ENCODE assay signal across 26 cellular contexts in genomic region chr17:60527701-60528100, GRCh38. TPM values are rescaled to one million over a fixed set of nuclear protein-coding genes. Genes with fewer than 3 reads are reported as not detected.
A peak's percentile ranks its signal among the peaks of the same experiment; 100 is the strongest.
DNase-seq lines count a peak whose midpoint lies in the region; ATAC-seq, FAIRE-seq and TF ChIP-seq lines count a peak whose summit lies in the region.
"Had no signal": no experiment of that assay in that cellular context is flagged by ENCODE, and none has a peak within 500 bp of the region (broad histone marks: within the 10 kb centered on the region; RNA-seq: fewer than 3 reads in every experiment).

No MANE protein-coding gene starts in this region.

- DNase-seq in T-helper 2 cell treated with Interferon-gamma antibody and Interleukin-4, amounts not matched to agents 5 μg/mL and 100 μg/mL, for 36 hours (ENCODE audit: low spot score): no peak
- no peak for DNase-seq in T-helper 2 cell
- DNase-seq in A549 (ENCODE audit: low read depth in 1 of 2, low spot score in 1 of 2): no peak
- no peak for DNase-seq in activated T-helper 1 cell treated with anti-CD3 and anti-CD28 coated beads, Interleukin-12 subunit alpha, Interleukin-12 subunit beta, Interleukin-2, Interleukin-4 antibody, amounts not matched to agents 30 ng/mL and 10 ng/mL and 1 ng/mL, durations not matched to agents 14 hours and 24 hours and 36 hours (ENCODE audit: low spot score)
- no peak for DNase-seq in naive B cell
- no peak for DNase-seq in dedifferentiated amniotic fluid mesenchymal stem cell (ENCODE audit: extremely low spot score)
- no peak for DNase-seq in NK-92 treated with Interleukin-12 subunit alpha and Interleukin-12 subunit beta, amount 100 ng/mL, for 24 hours (lab: John Stamatoyannopoulos, UW)
- DNase-seq in stimulated activated CD4-positive, alpha-beta T cell treated with anti-CD3 and anti-CD28 coated beads, Interleukin-4, amount 100 ng/mL, for 4 hours: no peak
- DNase-seq: 8988T; activated B cell treated with CpG ODN at 0.5 μM for 24 hours; activated effector memory CD4-positive, alpha-beta T cell treated with Interleukin-2 at 50 U/mL for 16 hours; AML-193; COR-L47; DND-41; effector memory CD4-positive, alpha-beta T cell; foreskin keratinocyte; GM23248; MM.1S; NCI-H1417; NCI-H2081 treated with DMSO at 0.1 percent for 48 hours; NCI-H82; SK-N-SH; stomach; T-helper 9 cell; tibial artery had no signal

- H3K4me3 ChIP-seq in A549: no peak overlapping the region
- H3K4me3 ChIP-seq: stomach, tibial artery had no signal

- H3K27ac ChIP-seq in A549: no peak overlapping the region
- H3K27ac ChIP-seq: stomach, tibial artery had no signal

- no peak for TF ChIP-seq RAD21 in A549 (conservative IDR thresholded peaks at IDR 0.05 in 1 of 2, IDR thresholded peaks at IDR 0.05 in 1 of 2)

- no peak overlapping the region for H3K27ac Mint-ChIP-seq in T-helper 2 cell treated with Interferon-gamma antibody and Interleukin-4, amounts not matched to agents 5 μg/mL and 100 μg/mL, for 36 hours
- H3K27ac Mint-ChIP-seq in activated T-helper 1 cell treated with anti-CD3 and anti-CD28 coated beads, Interleukin-12 subunit alpha, Interleukin-12 subunit beta, Interleukin-2, Interleukin-4 antibody, amounts not matched to agents 30 ng/mL and 10 ng/mL and 1 ng/mL, durations not matched to agents 14 hours and 24 hours and 36 hours: no peak overlapping the region
- peak overlapping the region in 1 of 6 donors; percentile 29 for H3K27ac Mint-ChIP-seq in naive B cell

- 94% methylated on average over 2 of the region's 2 CpGs for WGBS in A549 (ENCODE audit: missing lambda C conversion rate)

- TF ChIP-seq EP300 in A549 (IDR thresholded peaks at IDR 0.05): no peak

- peaks cover 17% of the 10 kb centered on the region; the same call in 2 of the 3 replicates for H3K4me1 ChIP-seq in A549

- no peak for TF ChIP-seq POLR2A in A549 (IDR thresholded peaks at IDR 0.05; ENCODE audit: low read length)

- H3K4me3 Mint-ChIP-seq in T-helper 2 cell treated with Interferon-gamma antibody and Interleukin-4, amounts not matched to agents 5 μg/mL and 100 μg/mL, for 36 hours: peak overlapping the region; percentile 31
- H3K4me3 Mint-ChIP-seq in activated T-helper 1 cell treated with anti-CD3 and anti-CD28 coated beads, Interleukin-12 subunit alpha, Interleukin-12 subunit beta, Interleukin-2, Interleukin-4 antibody, amounts not matched to agents 30 ng/mL and 10 ng/mL and 1 ng/mL, durations not matched to agents 14 hours and 24 hours and 36 hours: peak overlapping the region; percentile 98
- peak overlapping the region in 6 of 8 donors; percentile 39 to 98 (median 46) for H3K4me3 Mint-ChIP-seq in naive B cell

- H3K4me2 ChIP-seq in A549: no peak overlapping the region

- H3K9me3 ChIP-seq in A549: no peaks in the 10 kb centered on the region
- H3K9me3 ChIP-seq: SK-N-SH, stomach, tibial artery had no signal

- ATAC-seq in A549: no peak
- ATAC-seq in naive B cell (ENCODE audit: low read depth in 2 of 2): no peak
- ATAC-seq: foreskin keratinocyte, sciatic nerve had no signal

- H3K36me3 Mint-ChIP-seq in T-helper 2 cell treated with Interferon-gamma antibody and Interleukin-4, amounts not matched to agents 5 μg/mL and 100 μg/mL, for 36 hours (ENCODE audit: low read depth): peaks cover 4% of the 10 kb centered on the region
- H3K36me3 Mint-ChIP-seq in activated T-helper 1 cell treated with anti-CD3 and anti-CD28 coated beads, Interleukin-12 subunit alpha, Interleukin-12 subunit beta, Interleukin-2, Interleukin-4 antibody, amounts not matched to agents 30 ng/mL and 10 ng/mL and 1 ng/mL, durations not matched to agents 14 hours and 24 hours and 36 hours (ENCODE audit: low read depth): peaks cover 2% of the 10 kb centered on the region
- H3K36me3 Mint-ChIP-seq in naive B cell: no peaks in the 10 kb centered on the region

- no peaks in the 10 kb centered on the region for H3K27me3 Mint-ChIP-seq in T-helper 2 cell treated with Interferon-gamma antibody and Interleukin-4, amounts not matched to agents 5 μg/mL and 100 μg/mL, for 36 hours (ENCODE audit: low read depth)
- H3K27me3 Mint-ChIP-seq in activated T-helper 1 cell treated with anti-CD3 and anti-CD28 coated beads, Interleukin-12 subunit alpha, Interleukin-12 subunit beta, Interleukin-2, Interleukin-4 antibody, amounts not matched to agents 30 ng/mL and 10 ng/mL and 1 ng/mL, durations not matched to agents 14 hours and 24 hours and 36 hours (ENCODE audit: insufficient read depth): no peaks in the 10 kb centered on the region
- no peaks in the 10 kb centered on the region for H3K27me3 Mint-ChIP-seq in naive B cell
- H3K27me3 Mint-ChIP-seq: activated B cell treated with CpG ODN at 0.5 μM for 24 hours had no signal

- CTCF ChIA-PET in A549 (lab: Yijun Ruan, JAX): interaction anchor here (1.7 to 1.8 kb wide), 3 partner anchors 11 to 42 kb away, joined by 3 to 7 read pairs (median 5); no protein-coding TSS in a partner anchor

- POLR2A ChIA-PET in A549 (lab: Yijun Ruan, JAX): no interaction called here

- intact Hi-C loops in activated T-helper 1 cell treated with anti-CD3 and anti-CD28 coated beads, Interleukin-12 subunit alpha, Interleukin-12 subunit beta, Interleukin-2, Interleukin-4 antibody, amounts not matched to agents 30 ng/mL and 10 ng/mL and 1 ng/mL, durations not matched to agents 14 hours and 24 hours and 36 hours (cut with micrococcal nuclease): loop anchor here (2.0 to 10.0 kb wide), 2 partner anchors 41 to 963 kb away; partner anchors contain the start of gene DHX40

- TF ChIP-seq CTCF in A549 (IDR thresholded peaks at IDR 0.05): no peak

- FAIRE-seq in A549 (lab: Jason Lieb, UNC): no peak

- peaks cover 23% of the 10 kb centered on the region for H3K4me1 Mint-ChIP-seq in T-helper 2 cell treated with Interferon-gamma antibody and Interleukin-4, amounts not matched to agents 5 μg/mL and 100 μg/mL, for 36 hours (ENCODE audit: low read depth)
- peaks cover 32% of the 10 kb centered on the region for H3K4me1 Mint-ChIP-seq in activated T-helper 1 cell treated with anti-CD3 and anti-CD28 coated beads, Interleukin-12 subunit alpha, Interleukin-12 subunit beta, Interleukin-2, Interleukin-4 antibody, amounts not matched to agents 30 ng/mL and 10 ng/mL and 1 ng/mL, durations not matched to agents 14 hours and 24 hours and 36 hours (ENCODE audit: low read depth)
- H3K4me1 Mint-ChIP-seq in naive B cell: peaks cover 14 to 41% (median 35%) of the 10 kb centered on the region in 3 donors

- H3K9me3 Mint-ChIP-seq in T-helper 2 cell treated with Interferon-gamma antibody and Interleukin-4, amounts not matched to agents 5 μg/mL and 100 μg/mL, for 36 hours: no peaks in the 10 kb centered on the region
- no peaks in the 10 kb centered on the region for H3K9me3 Mint-ChIP-seq in activated T-helper 1 cell treated with anti-CD3 and anti-CD28 coated beads, Interleukin-12 subunit alpha, Interleukin-12 subunit beta, Interleukin-2, Interleukin-4 antibody, amounts not matched to agents 30 ng/mL and 10 ng/mL and 1 ng/mL, durations not matched to agents 14 hours and 24 hours and 36 hours
- H3K9me3 Mint-ChIP-seq in naive B cell: no peaks in the 10 kb centered on the region
- H3K9me3 Mint-ChIP-seq: activated B cell treated with CpG ODN at 0.5 μM for 24 hours had no signal

TF ChIP-seq in A549, 52 proteins besides CTCF, POLR2A, EP300 and RAD21:
- TF ChIP-seq EHMT2 (IDR thresholded peaks at IDR 0.05; ENCODE audit: low read depth) (no peak), SMC3 (IDR thresholded peaks at IDR 0.05) (no peak), MYC (IDR thresholded peaks at IDR 0.05; ENCODE audit: borderline replicate concordance, low read length) (no peak), E2F6 (IDR thresholded peaks at IDR 0.05; ENCODE audit: borderline replicate concordance, low read depth) (no peak), PHF8 (IDR thresholded peaks at IDR 0.05; ENCODE audit: borderline replicate concordance, low read depth) (no peak), JUNB (IDR thresholded peaks at IDR 0.05) (no peak), KDM1A (IDR thresholded peaks at IDR 0.05; ENCODE audit: low read depth) (0 out of 2 replicates have a peak, but pooled peaks have one; percentile 9), ESRRA (IDR thresholded peaks at IDR 0.05; ENCODE audit: borderline replicate concordance, low read length) (no peak)

RNA-seq across cellular contexts. Expression of gene APPBP2, which starts 1.7 kb away (rescaled TPM):
- 22.5 and 31.6 TPM in 2 replicates for polyA plus RNA-seq in A549 (2011; rRNA removed)
- 3.4 and 4.2 TPM in 2 replicates for polyA plus RNA-seq in A549 (2012; cell fraction: cytosol; rRNA removed)
- 2.4 and 3.5 TPM in 2 replicates for polyA plus RNA-seq in A549 (2012; cell fraction: nucleus; rRNA removed)
- 32.1 to 35.2 TPM (median 34.0 TPM) in 3 replicates for polyA plus RNA-seq in A549 (2017; fragmentation: RNase III; extraction: RNeasy Plus Mini Kit Qiagen cat#74134 plus additional on column Dnase treatment)
- 32.6 and 41.5 TPM in 2 replicates for polyA minus RNA-seq in A549 (2011; rRNA and poly(A)+ RNA removed)
- total RNA-seq in activated T-helper 1 cell treated with anti-CD3 and anti-CD28 coated beads, Interleukin-12 subunit alpha, Interleukin-12 subunit beta, Interleukin-2, Interleukin-4 antibody, amounts not matched to agents 30 ng/mL and 10 ng/mL and 1 ng/mL, durations not matched to agents 14 hours and 24 hours and 36 hours: 23.4 and 28.1 TPM in 2 replicates
- 10 to 100 TPM; 17.1 to 31.5 (median 27.3) TPM for polyA plus RNA-seq in naive B cell (ENCODE audit: low read depth in 6 of 6)

Comparison
In these comparisons a context has a peak if more than half of its experiments do, and no peak if none do; other contexts are left out.
1. H3K4me3 Mint-ChIP-seq: peak in every context shown above with its lines; median percentile 98 in activated T-helper 1 cell treated with anti-CD3 and anti-CD28 coated beads, Interleukin-12 subunit alpha, Interleukin-12 subunit beta, Interleukin-2, Interleukin-4 antibody, amounts not matched to agents 30 ng/mL and 10 ng/mL and 1 ng/mL, durations not matched to agents 14 hours and 24 hours and 36 hours; 46 in naive B cell; 31 in T-helper 2 cell treated with Interferon-gamma antibody and Interleukin-4, amounts not matched to agents 5 μg/mL and 100 μg/mL, for 36 hours.